ENCODE assay signal across 1 cellular context in genomic region chr12:55425954-55426353, GRCh38.
TF ChIP-seq lines count a peak whose summit lies in the region.

Gene OR6C76 (plus strand): TSS chr12:55426254. CDS start chr12:55426254, 0 bp downstream.

TF ChIP-seq in H1, 55 proteins besides CTCF, POLR2A, EP300 and RAD21 (continued from another document):
- TF ChIP-seq CHD1 (IDR thresholded peaks at IDR 0.05; ENCODE audit: low read depth, low read length) (no peak), FOSL1 (IDR thresholded peaks at IDR 0.05; ENCODE audit: insufficient read depth, low read depth, low read length) (no peak), JUND (IDR thresholded peaks at IDR 0.05; ENCODE audit: low read length) (no peak), ZNF274 (IDR thresholded peaks at IDR 0.05; ENCODE audit: borderline replicate concordance, extremely low read depth, low read length) (no peak), SP1 (IDR thresholded peaks at IDR 0.05; ENCODE audit: low read depth, low read length) (no peak), SIRT6 (IDR thresholded peaks at IDR 0.05; ENCODE audit: low read length) (no peak), BACH1 (IDR thresholded peaks at IDR 0.05; ENCODE audit: low read length) (no peak), ATF2 (IDR thresholded peaks at IDR 0.05; ENCODE audit: low read length) (no peak), RXRA (IDR thresholded peaks at IDR 0.05; ENCODE audit: insufficient read depth, low read depth, low read length) (no peak), BRCA1 (IDR thresholded peaks at IDR 0.05; ENCODE audit: low read depth, low read length) (no peak), POLR2AphosphoS5 (IDR thresholded peaks at IDR 0.05; ENCODE audit: low read depth, low read length) (no peak), USF2 (IDR thresholded peaks at IDR 0.05; ENCODE audit: low read length) (no peak)
